Comparison of ENCODE assay signal across 8 cellular contexts in genomic region chr10:132308588-132309451, GRCh38. TPM values are rescaled to one million over a fixed set of nuclear protein-coding genes. Genes with fewer than 3 reads are reported as not detected.
DNase-seq lines count a peak whose midpoint lies in the region; ATAC-seq and TF ChIP-seq lines count a peak whose summit lies in the region.

No MANE protein-coding gene starts in this region.

- H3K27me3 Mint-ChIP-seq in T-helper 2 cell treated with Interferon-gamma antibody and Interleukin-4, amounts not matched to agents 5 μg/mL and 100 μg/mL, for 36 hours (ENCODE audit: low read depth) = peaks cover 34% of the 10 kb centered on the region
- H3K27me3 Mint-ChIP-seq in progenitor cell of endocrine pancreas = peaks cover 56% of the 10 kb centered on the region

- H3K27ac Mint-ChIP-seq in T-helper 2 cell treated with Interferon-gamma antibody and Interleukin-4, amounts not matched to agents 5 μg/mL and 100 μg/mL, for 36 hours = no peak overlapping the region
- no peak overlapping the region for H3K27ac Mint-ChIP-seq in progenitor cell of endocrine pancreas

- no peak for DNase-seq in T-helper 2 cell treated with Interferon-gamma antibody and Interleukin-4, amounts not matched to agents 5 μg/mL and 100 μg/mL, for 36 hours (ENCODE audit: low spot score)
- DNase-seq in foreskin fibroblast = no peak
- no peak for DNase-seq in progenitor cell of endocrine pancreas (ENCODE audit: low spot score, unreplicated experiment)
- DNase-seq in GF-D8 (lab: John Stamatoyannopoulos, UW) = no peak
- DNase-seq in NCI-H146 treated with DMSO at 0.1 percent for 48 hours (lab: John Stamatoyannopoulos, UW; ENCODE audit: unreplicated experiment) = no peak

- no peaks in the 10 kb centered on the region for H3K9me3 Mint-ChIP-seq in T-helper 2 cell treated with Interferon-gamma antibody and Interleukin-4, amounts not matched to agents 5 μg/mL and 100 μg/mL, for 36 hours
- no peaks in the 10 kb centered on the region for H3K9me3 Mint-ChIP-seq in progenitor cell of endocrine pancreas (ENCODE audit: low read depth)

- peaks cover 3% of the 10 kb centered on the region for H3K4me1 Mint-ChIP-seq in T-helper 2 cell treated with Interferon-gamma antibody and Interleukin-4, amounts not matched to agents 5 μg/mL and 100 μg/mL, for 36 hours (ENCODE audit: low read depth)
- H3K4me1 Mint-ChIP-seq in progenitor cell of endocrine pancreas (ENCODE audit: low read depth) = peaks cover 12% of the 10 kb centered on the region

- no peaks in the 10 kb centered on the region for H3K36me3 Mint-ChIP-seq in T-helper 2 cell treated with Interferon-gamma antibody and Interleukin-4, amounts not matched to agents 5 μg/mL and 100 μg/mL, for 36 hours (ENCODE audit: low read depth)
- no peaks in the 10 kb centered on the region for H3K36me3 Mint-ChIP-seq in progenitor cell of endocrine pancreas (ENCODE audit: insufficient read depth)

- H3K4me3 Mint-ChIP-seq in T-helper 2 cell treated with Interferon-gamma antibody and Interleukin-4, amounts not matched to agents 5 μg/mL and 100 μg/mL, for 36 hours = peak overlapping the region; percentile 70
- peak overlapping the region; percentile 57 for H3K4me3 Mint-ChIP-seq in progenitor cell of endocrine pancreas (ENCODE audit: low read depth)

- peak overlapping the region; percentile 64 to 73 for H3K4me3 ChIP-seq in foreskin fibroblast (ENCODE audit: low read depth in 1 of 2, low read length in 2 of 2)

- ATAC-seq in GM18502 (IDR thresholded peaks at IDR 0.05; ENCODE audit: poor library complexity, unreplicated experiment) (peak; percentile 2), GM21786 (IDR thresholded peaks at IDR 0.05; ENCODE audit: unreplicated experiment) (no peak), HG02970 (IDR thresholded peaks at IDR 0.05; ENCODE audit: low FRiP score, unreplicated experiment) (no peak)

- TF ChIP-seq CTCF in foreskin fibroblast (IDR thresholded peaks at IDR 0.05; ENCODE audit: low read depth, low read length) (no peak), progenitor cell of endocrine pancreas (IDR thresholded peaks at IDR 0.05; ENCODE audit: unreplicated experiment) (no peak)

RNA-seq across cellular contexts. Expression of gene STK32C, which starts 1.1 kb away (rescaled TPM):
- total RNA-seq in progenitor cell of endocrine pancreas = 8.4 and 10.0 TPM in 2 replicates

RNA-seq across cellular contexts. Expression of gene LRRC27, which starts 23.2 kb away (rescaled TPM):
- total RNA-seq in progenitor cell of endocrine pancreas = 21.7 and 22.1 TPM in 2 replicates
